8 cellular contexts compared by ENCODE assay signal in genomic region chr4:123397276-123398150, GRCh38. TPM values are rescaled to one million over a fixed set of nuclear protein-coding genes. Genes with fewer than 3 reads are reported as not detected.
A peak's percentile ranks its signal among the peaks of the same experiment; 100 is the strongest.
DNase-seq lines count a peak whose midpoint lies in the region; ATAC-seq and TF ChIP-seq lines count a peak whose summit lies in the region.

No MANE protein-coding gene starts in this region.

- no peak for TF ChIP-seq CTCF in right atrium auricular region (IDR thresholded peaks at IDR 0.05)

- peaks cover 52% of the 10 kb centered on the region for H3K36me3 ChIP-seq in right atrium auricular region

- no peaks in the 10 kb centered on the region for H3K9me3 ChIP-seq in right atrium auricular region

- 0 to 1% (median 1%) methylated on average over 79 to 85 of the region's 85 CpGs for WGBS in adipose tissue, 3 donors

- ATAC-seq in GM19372 (IDR thresholded peaks at IDR 0.05; ENCODE audit: low read depth, unreplicated experiment) (peak; percentile 6), HG03520 (IDR thresholded peaks at IDR 0.05; ENCODE audit: unreplicated experiment) (peak; percentile 3)

- no peaks in the 10 kb centered on the region for H3K27me3 ChIP-seq in right atrium auricular region

- H3K4me3 ChIP-seq in right atrium auricular region = peak overlapping the region; percentile 63 to 74

- H3K4me1 ChIP-seq in right atrium auricular region = peaks cover 0 to 4% of the 10 kb centered on the region in 2 donors

- peak; percentile 61 for DNase-seq in Ammon's horn (ENCODE audit: low spot score)
- peak; percentile 54 for DNase-seq in RPMI7951 (ENCODE audit: low read depth)
- DNase-seq in right atrium auricular region (ENCODE audit: low spot score) = no peak
- peak; percentile 37 for DNase-seq in putamen (ENCODE audit: low spot score)
- no peak for DNase-seq in SHP77 (lab: John Stamatoyannopoulos, UW)

- peak overlapping the region; percentile 87 for H3K27ac ChIP-seq in adipose tissue (ENCODE audit: low read depth, low read length)
- H3K27ac ChIP-seq in right atrium auricular region = peak overlapping the region; percentile 96

RNA-seq across cellular contexts. Expression of gene SPRY1, which starts 0.9 kb away (rescaled TPM):
- total RNA-seq in RPMI7951 (2014; rRNA removed; shearing (Covaris generic)) = 14.6 and 14.8 TPM in 2 replicates
- 100 to 1,000 TPM in 1 of 3 donors, 10 to 100 TPM in 2; 19.2 to 191 (median 77.6) TPM for polyA plus RNA-seq in adipose tissue
- total RNA-seq in right atrium auricular region = 100 to 1,000 TPM in 1 of 2 donors, 10 to 100 TPM in 1; 50.0 to 118 TPM

Comparison
In these comparisons a context has a peak if more than half of its experiments do, and no peak if none do; other contexts are left out.
1. DNase-seq: peak in Ammon's horn (single experiment), RPMI7951 (single experiment) and putamen (single experiment); none in right atrium auricular region (single experiment) and SHP77 (0 of 2).